ENCODE assay signal across 22 cellular contexts in the genomic region with DNA sequence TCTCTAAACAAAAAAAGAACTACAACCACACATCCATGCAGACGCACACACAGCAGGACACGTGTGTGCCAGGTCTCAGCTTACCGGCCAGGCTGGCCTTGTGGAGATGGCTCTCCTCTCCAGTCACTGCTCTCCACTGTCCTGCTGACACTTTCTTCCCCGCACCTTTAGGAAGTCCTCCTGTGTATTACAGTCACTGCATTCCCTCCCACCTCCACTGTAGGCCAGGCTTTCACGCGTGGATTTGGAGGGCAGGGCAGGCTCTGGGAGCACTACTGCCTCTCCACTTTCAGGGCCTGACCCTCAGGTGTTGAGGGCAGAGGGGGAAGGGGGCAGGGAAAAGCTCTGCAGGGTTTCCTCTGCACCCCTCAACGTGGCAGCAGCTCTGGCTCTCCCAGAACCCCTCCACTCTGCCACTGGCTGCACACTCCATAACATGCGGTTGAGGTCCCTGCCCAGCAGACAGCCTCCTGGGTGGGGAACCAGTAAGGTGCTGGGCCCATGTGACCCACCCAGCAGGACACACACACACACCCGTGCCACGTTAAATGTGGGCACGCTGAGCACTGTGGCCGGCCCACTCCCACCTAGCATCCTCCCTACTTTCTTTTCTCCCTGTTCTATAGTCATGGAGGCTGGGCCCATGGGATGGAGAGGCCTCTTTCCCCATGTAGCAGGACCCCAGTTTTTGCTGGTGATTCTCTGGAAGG.
"Had no signal": no experiment of that assay in that cellular context is flagged by ENCODE, and none has a peak within 500 bp of the region (broad histone marks: within the 10 kb centered on the region; RNA-seq: fewer than 3 reads in every experiment).

No MANE protein-coding gene starts in this region.

- H2AFZ ChIP-seq: hepatocyte had no signal

- H3K27me3 ChIP-seq: body of pancreas, hepatocyte, left lung, tibial nerve had no signal

- ATAC-seq: body of pancreas; left lung; mucosa of descending colon; naive thymus-derived CD4-positive, alpha-beta T cell; stimulated activated memory B cell treated with anti-CD40 and anti-IgM and Interleukin-4, amounts not matched to agents 10 μg/mL and 1 μg/mL and 100 μg/mL, for 72 hours; WTC11 had no signal

- H3K9me3 ChIP-seq: body of pancreas, left lung, mucosa of descending colon, tibial nerve had no signal

- H3K4me3 Mint-ChIP-seq: naive thymus-derived CD4-positive, alpha-beta T cell; stimulated activated memory B cell treated with anti-CD40 and anti-IgM and Interleukin-4, amounts not matched to agents 10 μg/mL and 1 μg/mL and 100 μg/mL, for 72 hours; T-helper 1 cell treated with Interleukin-12 subunit alpha and Interleukin-12 subunit beta and Interleukin-4 antibody, amounts not matched to agents 30 μg/mL and 1 μg/mL, for 36 hours; WTC11 had no signal

- H3K27me3 Mint-ChIP-seq: naive thymus-derived CD4-positive, alpha-beta T cell had no signal

- H3K4me2 ChIP-seq: hepatocyte had no signal

- H3K4me3 ChIP-seq: body of pancreas, hepatocyte, left lung, mucosa of descending colon, tibial nerve had no signal

- H3K79me2 ChIP-seq: hepatocyte had no signal

- H3K27ac ChIP-seq: body of pancreas, hepatocyte, left lung, tibial nerve had no signal

- FAIRE-seq: colon, endometrium had no signal

- H3K9me3 Mint-ChIP-seq: activated T-helper 2 cell treated with anti-CD3 and anti-CD28 coated beads, Interferon-gamma antibody, Interleukin-2, Interleukin-4, amounts not matched to agents 10 μg/mL and 5 μg/mL and 100 μg/mL, durations not matched to agents 14 hours and 24 hours and 36 hours; stimulated activated memory B cell treated with anti-CD40 and anti-IgM and Interleukin-4, amounts not matched to agents 10 μg/mL and 1 μg/mL and 100 μg/mL, for 72 hours; T-helper 1 cell treated with Interleukin-12 subunit alpha and Interleukin-12 subunit beta and Interleukin-4 antibody, amounts not matched to agents 30 μg/mL and 1 μg/mL, for 36 hours; WTC11 had no signal

- H3K36me3 Mint-ChIP-seq: stimulated activated memory B cell treated with anti-CD40 and anti-IgM and Interleukin-4, amounts not matched to agents 10 μg/mL and 1 μg/mL and 100 μg/mL, for 72 hours; WTC11 had no signal

- H3K36me3 ChIP-seq: left lung had no signal

- H3K27ac Mint-ChIP-seq: activated T-helper 2 cell treated with anti-CD3 and anti-CD28 coated beads, Interferon-gamma antibody, Interleukin-2, Interleukin-4, amounts not matched to agents 10 μg/mL and 5 μg/mL and 100 μg/mL, durations not matched to agents 14 hours and 24 hours and 36 hours; naive thymus-derived CD4-positive, alpha-beta T cell; stimulated activated memory B cell treated with anti-CD40 and anti-IgM and Interleukin-4, amounts not matched to agents 10 μg/mL and 1 μg/mL and 100 μg/mL, for 72 hours; T-helper 1 cell treated with Interleukin-12 subunit alpha and Interleukin-12 subunit beta and Interleukin-4 antibody, amounts not matched to agents 30 μg/mL and 1 μg/mL, for 36 hours; WTC11 had no signal

- DNase-seq: activated CD4-positive, alpha-beta T cell treated with anti-CD3 and anti-CD28 coated beads for 48 hours; activated CD8-positive, alpha-beta memory T cell treated with anti-CD3 and anti-CD28 coated beads for 24 hours; activated naive CD4-positive, alpha-beta T cell treated with anti-CD3 and anti-CD28 coated beads, Interleukin-2, amount 50 U/mL, for 16 hours; activated T-cell treated with anti-CD3 and anti-CD28 coated beads for 4 hours; amniotic stem cell; caudate nucleus; islet precursor cell; occipital lobe; SHP77; stimulated activated CD4-positive, alpha-beta T cell treated with anti-CD3 and anti-CD28 coated beads, Interleukin-12 subunit alpha, Interleukin-12 subunit beta, amount 100 ng/mL, for 4 hours had no signal

- H3K4me1 Mint-ChIP-seq: stimulated activated memory B cell treated with anti-CD40 and anti-IgM and Interleukin-4, amounts not matched to agents 10 μg/mL and 1 μg/mL and 100 μg/mL, for 72 hours; WTC11 had no signal
